In genomic region chr3:133452603-133453313, GRCh38 we compare ENCODE assay signal across 19 cellular contexts. TPM values are rescaled to one million over a fixed set of nuclear protein-coding genes. Genes with fewer than 3 reads are reported as not detected.
DNase-seq lines count a peak whose midpoint lies in the region; ATAC-seq, FAIRE-seq and TF ChIP-seq lines count a peak whose summit lies in the region.
"Had no signal": no experiment of that assay in that cellular context is flagged by ENCODE, and none has a peak within 500 bp of the region (broad histone marks: within the 10 kb centered on the region; RNA-seq: fewer than 3 reads in every experiment).

No MANE protein-coding gene starts in this region.

- no peak overlapping the region for H2BK120ac ChIP-seq in mesenchymal stem cell (ENCODE audit: low read depth, low read length)

- no peak overlapping the region for H2AFZ ChIP-seq in mesenchymal stem cell (ENCODE audit: low read depth, low read length)

- H3K27ac ChIP-seq in VCaP (peak overlapping the region; percentile 91), mesenchymal stem cell (ENCODE audit: low read length, poor library complexity, severe bottlenecking) (peak overlapping the region; percentile 39), tibial artery (no peak overlapping the region)
- H3K27ac ChIP-seq: upper lobe of right lung had no signal

- TF ChIP-seq CTCF in AG09309 (IDR thresholded peaks at IDR 0.05; ENCODE audit: control insufficient read depth, insufficient read depth, low read depth, low read length, missing control alignments): no peak
- TF ChIP-seq CTCF in VCaP (conservative IDR thresholded peaks at IDR 0.05): no peak
- no peak for TF ChIP-seq CTCF in tibial artery (IDR thresholded peaks at IDR 0.05)

- intact Hi-C loops in tibial artery (cut with DNase I; ENCODE audit: low total_unique reads): no loop called here

- no peak overlapping the region for H2AK5ac ChIP-seq in mesenchymal stem cell (ENCODE audit: low read length, severe bottlenecking)

- peak overlapping the region; percentile 19 for H2BK5ac ChIP-seq in mesenchymal stem cell (ENCODE audit: low read depth, low read length, poor library complexity, severe bottlenecking)

- H3K4me2 ChIP-seq in mesenchymal stem cell (ENCODE audit: low read length, poor library complexity, severe bottlenecking): peak overlapping the region; percentile 19

- WGBS in mesenchymal stem cell: 61% methylated on average over 3 of the region's 5 CpGs

- H3K36me3 ChIP-seq in mesenchymal stem cell (ENCODE audit: control insufficient read depth in 1 of 2, insufficient read depth in 2 of 2, low read depth in 1 of 2, low read length in 2 of 2): no peaks in the 10 kb centered on the region
- H3K36me3 ChIP-seq in tibial artery: no peaks in the 10 kb centered on the region
- H3K36me3 ChIP-seq: breast epithelium, upper lobe of right lung had no signal

- H3K27me3 ChIP-seq in mesenchymal stem cell (ENCODE audit: control insufficient read depth in 1 of 2, insufficient read depth in 1 of 2, low read length in 2 of 2): peaks cover 0 to 5% of the 10 kb centered on the region in 2 experiments
- H3K27me3 ChIP-seq in tibial artery: no peaks in the 10 kb centered on the region
- H3K27me3 ChIP-seq: breast epithelium, upper lobe of right lung had no signal

- H3K9ac ChIP-seq in mesenchymal stem cell (ENCODE audit: low read length): no peak overlapping the region

- H3K14ac ChIP-seq in mesenchymal stem cell (ENCODE audit: low read length in 2 of 2): no peak overlapping the region

- H4K8ac ChIP-seq in mesenchymal stem cell (ENCODE audit: low read length): no peak overlapping the region

- H2BK12ac ChIP-seq in mesenchymal stem cell (ENCODE audit: low read length in 2 of 2): no peak overlapping the region

- no peak for ATAC-seq in HG03520 (IDR thresholded peaks at IDR 0.05; ENCODE audit: unreplicated experiment)
- ATAC-seq: activated naive CD4-positive, alpha-beta T cell treated with anti-CD3 and anti-CD28 coated beads, Interleukin-2, amount 50 U/mL, for 72 hours; activated T-cell treated with anti-CD3 and anti-CD28 coated beads, Interleukin-2, amount 50 U/mL, for 4 hours; CD8-positive, alpha-beta T cell; esophagus mucosa; upper lobe of right lung had no signal

- no peak overlapping the region for H3K18ac ChIP-seq in mesenchymal stem cell (ENCODE audit: low read depth in 1 of 2, low read length in 2 of 2)

- no peak overlapping the region for H3K23ac ChIP-seq in mesenchymal stem cell (ENCODE audit: low read length in 2 of 2)

- H3K4ac ChIP-seq in mesenchymal stem cell (ENCODE audit: low read depth in 1 of 2, low read length in 2 of 2): no peak overlapping the region

- H3K9me3 ChIP-seq in mesenchymal stem cell (ENCODE audit: control insufficient read depth, low read length) (no peaks in the 10 kb centered on the region), tibial artery (no peaks in the 10 kb centered on the region)
- H3K9me3 ChIP-seq: breast epithelium, upper lobe of right lung had no signal

- peaks cover 2% of the 10 kb centered on the region for H3K4me1 ChIP-seq in mesenchymal stem cell (ENCODE audit: control insufficient read depth, insufficient read depth, low read depth, low read length)
- H3K4me1 ChIP-seq in tibial artery: no peaks in the 10 kb centered on the region
- H3K4me1 ChIP-seq: breast epithelium, upper lobe of right lung had no signal

- no peak overlapping the region for H4K91ac ChIP-seq in mesenchymal stem cell (ENCODE audit: low read length)

- no peak overlapping the region for H3K4me3 ChIP-seq in AG09309 (ENCODE audit: control insufficient read depth, low read depth, low read length)
- H3K4me3 ChIP-seq in mesenchymal stem cell (ENCODE audit: insufficient read depth in 1 of 2, low read depth in 1 of 2, low read length in 2 of 2): no peak overlapping the region
- no peak overlapping the region for H3K4me3 ChIP-seq in tibial artery
- H3K4me3 ChIP-seq: breast epithelium, upper lobe of right lung had no signal

- no peak overlapping the region for H2BK15ac ChIP-seq in mesenchymal stem cell (ENCODE audit: low read depth, poor library complexity, severe bottlenecking)

- DNase-seq in AG09309 (ENCODE audit: low read depth) (peak; percentile 17), HTR-8/SVneo (ENCODE audit: insufficient read length, low spot score) (peak; percentile 71), mesenchymal stem cell (no peak), tibial artery (no peak)
- DNase-seq in stimulated activated naive CD4-positive, alpha-beta T cell (lab: John Stamatoyannopoulos, UW): no peak
- DNase-seq in activated CD4-positive, CD25-positive, alpha-beta regulatory T cell treated with anti-CD3 and anti-CD28 coated beads, Interleukin-2, amount 50 U/mL, for 72 hours: no peak
- DNase-seq: activated CD4-positive, alpha-beta memory T cell treated with anti-CD3 and anti-CD28 coated beads, Interleukin-2, amount 10 ng/mL, durations not matched to agents 7 days and 5 days; activated T-cell treated with anti-CD3 and anti-CD28 coated beads, Interleukin-2, amount 50 U/mL, for 4 hours; CD8-positive, alpha-beta T cell; dermis blood vessel endothelial cell; immature natural killer cell; mammary epithelial cell; NCI-H526 treated with DMSO at 0.1 percent for 48 hours; upper lobe of right lung had no signal

- FAIRE-seq in HTR-8/SVneo (lab: Jason Lieb, UNC): no peak

- H3K79me1 ChIP-seq in mesenchymal stem cell (replicated peaks; ENCODE audit: low read length, poor library complexity, severe bottlenecking): no peaks in the 10 kb centered on the region

RNA-seq across cellular contexts. Expression of gene BFSP2, which starts 52.9 kb away (rescaled TPM):
- not detected for polyA plus RNA-seq in mesenchymal stem cell (2013, experiment 1 of 2)
- polyA plus RNA-seq in mesenchymal stem cell (2013, experiment 2 of 2): not detected
- polyA plus RNA-seq: mammary epithelial cell had no signal

Comparison
In these comparisons a context has a peak if more than half of its experiments do, and no peak if none do; other contexts are left out.
1. DNase-seq: peak in AG09309 (single experiment) and HTR-8/SVneo (single experiment); none in mesenchymal stem cell (single experiment), tibial artery (0 of 2), stimulated activated naive CD4-positive, alpha-beta T cell (0 of 6) and activated CD4-positive, CD25-positive, alpha-beta regulatory T cell treated with anti-CD3 and anti-CD28 coated beads, Interleukin-2, amount 50 U/mL, for 72 hours (single experiment).
2. H3K27ac ChIP-seq: peak in VCaP (single experiment) and mesenchymal stem cell (single experiment); none in tibial artery (0 of 2).